7 cellular contexts compared by ENCODE assay signal in the genomic region with DNA sequence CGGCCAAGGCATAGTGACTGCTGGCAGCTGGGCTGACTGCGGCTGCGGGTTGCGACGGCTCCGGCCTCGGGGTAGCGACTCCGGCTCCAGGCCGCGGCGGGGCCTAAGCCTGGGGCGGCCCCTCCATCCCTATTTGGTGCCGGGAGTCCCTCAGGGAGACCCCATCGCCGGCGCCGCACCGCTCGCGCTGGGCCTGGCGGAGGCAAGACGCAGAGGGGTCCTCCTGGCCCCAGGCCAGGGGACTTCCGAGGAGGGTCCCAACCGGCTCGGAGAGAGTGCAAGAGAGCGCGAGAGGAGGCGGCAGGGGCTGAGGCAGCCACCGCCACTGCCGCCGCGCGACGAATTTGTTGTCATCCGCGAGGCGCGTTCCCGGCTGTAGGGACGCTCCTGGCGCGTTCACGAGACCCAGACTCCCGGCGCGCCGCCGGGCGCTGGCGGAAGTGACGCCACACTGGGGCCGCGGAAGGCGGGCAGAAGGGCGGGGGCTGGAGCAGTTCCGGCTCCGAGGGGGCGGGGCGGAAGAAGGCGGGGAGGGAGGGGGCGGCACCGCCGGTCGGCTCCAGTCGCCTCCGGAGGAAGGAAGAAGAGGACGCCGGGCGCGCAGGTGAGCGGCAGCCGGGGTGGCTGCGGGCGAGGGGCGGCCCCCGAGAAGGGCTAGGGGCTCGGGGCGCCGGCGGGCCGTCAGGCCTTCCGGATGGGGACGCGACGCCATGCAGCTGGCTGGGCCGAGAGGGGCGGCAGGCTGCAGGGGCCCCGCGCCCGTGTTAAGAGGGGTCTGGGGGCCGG.
DNase-seq lines count a peak whose midpoint lies in the region; ATAC-seq and TF ChIP-seq lines count a peak whose summit lies in the region.

A gene with protein sequence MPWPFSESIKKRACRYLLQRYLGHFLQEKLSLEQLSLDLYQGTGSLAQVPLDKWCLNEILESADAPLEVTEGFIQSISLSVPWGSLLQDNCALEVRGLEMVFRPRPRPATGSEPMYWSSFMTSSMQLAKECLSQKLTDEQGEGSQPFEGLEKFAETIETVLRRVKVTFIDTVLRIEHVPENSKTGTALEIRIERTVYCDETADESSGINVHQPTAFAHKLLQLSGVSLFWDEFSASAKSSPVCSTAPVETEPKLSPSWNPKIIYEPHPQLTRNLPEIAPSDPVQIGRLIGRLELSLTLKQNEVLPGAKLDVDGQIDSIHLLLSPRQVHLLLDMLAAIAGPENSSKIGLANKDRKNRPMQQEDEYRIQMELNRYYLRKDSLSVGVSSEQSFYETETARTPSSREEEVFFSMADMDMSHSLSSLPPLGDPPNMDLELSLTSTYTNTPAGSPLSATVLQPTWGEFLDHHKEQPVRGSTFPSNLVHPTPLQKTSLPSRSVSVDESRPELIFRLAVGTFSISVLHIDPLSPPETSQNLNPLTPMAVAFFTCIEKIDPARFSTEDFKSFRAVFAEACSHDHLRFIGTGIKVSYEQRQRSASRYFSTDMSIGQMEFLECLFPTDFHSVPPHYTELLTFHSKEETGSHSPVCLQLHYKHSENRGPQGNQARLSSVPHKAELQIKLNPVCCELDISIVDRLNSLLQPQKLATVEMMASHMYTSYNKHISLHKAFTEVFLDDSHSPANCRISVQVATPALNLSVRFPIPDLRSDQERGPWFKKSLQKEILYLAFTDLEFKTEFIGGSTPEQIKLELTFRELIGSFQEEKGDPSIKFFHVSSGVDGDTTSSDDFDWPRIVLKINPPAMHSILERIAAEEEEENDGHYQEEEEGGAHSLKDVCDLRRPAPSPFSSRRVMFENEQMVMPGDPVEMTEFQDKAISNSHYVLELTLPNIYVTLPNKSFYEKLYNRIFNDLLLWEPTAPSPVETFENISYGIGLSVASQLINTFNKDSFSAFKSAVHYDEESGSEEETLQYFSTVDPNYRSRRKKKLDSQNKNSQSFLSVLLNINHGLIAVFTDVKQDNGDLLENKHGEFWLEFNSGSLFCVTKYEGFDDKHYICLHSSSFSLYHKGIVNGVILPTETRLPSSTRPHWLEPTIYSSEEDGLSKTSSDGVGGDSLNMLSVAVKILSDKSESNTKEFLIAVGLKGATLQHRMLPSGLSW (N-terminal part only) (minus strand): TSS at position 377 of the 786 bp plus-strand sequence. CDS start 365 bp downstream, at position 12.
A gene with protein sequence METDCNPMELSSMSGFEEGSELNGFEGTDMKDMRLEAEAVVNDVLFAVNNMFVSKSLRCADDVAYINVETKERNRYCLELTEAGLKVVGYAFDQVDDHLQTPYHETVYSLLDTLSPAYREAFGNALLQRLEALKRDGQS (plus strand): TSS at position 562 of the 786 bp plus-strand sequence. CDS start 18,722 bp downstream, outside the sequence.

- no peak for TF ChIP-seq CTCF in retinal pigment epithelial cell (conservative IDR thresholded peaks at IDR 0.05; ENCODE audit: low read depth, low read length)

- DNase-seq in NCI-H2081 treated with DMSO at 0.1 percent for 48 hours (lab: John Stamatoyannopoulos, UW) (peak; percentile 38), T1000 (lab: John Stamatoyannopoulos, UW) (peak; percentile 81), astrocyte of the hippocampus (ENCODE audit: low read depth, low spot score) (peak; percentile 97), hippocampal formation (lab: John Stamatoyannopoulos, UW) (peak; percentile 92 to 93), retinal pigment epithelial cell (ENCODE audit: low read depth) (peak; percentile 63)

- peak within 1 kb of the TSS; percentile 92 for H3K4me3 ChIP-seq in retinal pigment epithelial cell (ENCODE audit: low read length)

- ATAC-seq in GM18511 (IDR thresholded peaks at IDR 0.05; ENCODE audit: unreplicated experiment) (peak; percentile 78), HG02981 (IDR thresholded peaks at IDR 0.05; ENCODE audit: unreplicated experiment) (peak; percentile 73)

Comparison
In these comparisons a context has a peak if more than half of its experiments do, and no peak if none do; other contexts are left out.
1. Peak in every context shown above with its lines: DNase-seq, ATAC-seq and H3K4me3 ChIP-seq.
2. DNase-seq: peak in every context shown above with its lines; median percentile 97 in astrocyte of the hippocampus; 92 in hippocampal formation; 81 in T1000; 63 in retinal pigment epithelial cell; 38 in NCI-H2081 treated with DMSO at 0.1 percent for 48 hours.